In the genomic region with DNA sequence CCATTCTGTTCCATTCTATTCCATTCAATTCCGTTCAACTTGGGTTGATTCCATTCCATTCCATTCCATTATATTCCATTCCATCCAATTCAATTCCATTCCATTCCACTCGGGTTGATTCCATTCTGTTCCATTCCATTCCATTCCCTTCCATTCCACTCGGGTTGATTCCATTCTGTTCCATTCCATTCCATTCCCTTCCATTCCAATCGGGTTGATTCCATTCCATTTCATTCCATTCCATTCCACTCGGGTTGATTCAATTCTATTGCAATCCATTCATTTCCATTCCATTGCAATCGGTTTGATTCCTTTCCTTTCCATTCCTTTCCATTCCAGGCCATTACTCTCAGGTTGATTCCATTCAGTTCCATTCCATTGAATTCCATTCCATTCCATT, we compare ENCODE assay signal across 31 cellular contexts.
A peak's percentile ranks its signal among the peaks of the same experiment; 100 is the strongest.
DNase-seq lines count a peak whose midpoint lies in the region; ATAC-seq and TF ChIP-seq lines count a peak whose summit lies in the region.
"Had no signal": no experiment of that assay in that cellular context is flagged by ENCODE, and none has a peak within 500 bp of the region (broad histone marks: within the 10 kb centered on the region; RNA-seq: fewer than 3 reads in every experiment).

No MANE protein-coding gene starts in this region.

- no peak overlapping the region for H3K27ac ChIP-seq in psoas muscle
- H3K27ac ChIP-seq: gastrocnemius medialis, hepatocyte, neural progenitor cell, parathyroid adenoma, sigmoid colon, SJSA1, stomach, thyroid gland had no signal

- H3K27me3 ChIP-seq in psoas muscle (ENCODE audit: insufficient read depth in 3 of 3, low read length in 2 of 3): no peaks in the 10 kb centered on the region
- H3K27me3 ChIP-seq: BE2C, gastrocnemius medialis, hepatocyte, neural progenitor cell, sigmoid colon, SJSA1, stomach, thyroid gland had no signal

- no peak overlapping the region for H3K27ac Mint-ChIP-seq in immature natural killer cell
- H3K27ac Mint-ChIP-seq: activated naive CD8-positive, alpha-beta T cell treated with anti-CD3 and anti-CD28 coated beads, Interleukin-2, amount 50 U/mL, for 24 hours; activated T-cell treated with anti-CD3 and anti-CD28 coated beads, Interleukin-2, amount 50 U/mL, for 72 hours; CD8-positive, alpha-beta T cell; H9; neural progenitor cell; T-helper 1 cell treated with Interleukin-12 subunit alpha and Interleukin-12 subunit beta and Interleukin-4 antibody, amounts not matched to agents 30 μg/mL and 1 μg/mL, for 36 hours had no signal

- no peaks in the 10 kb centered on the region for H3K4me1 Mint-ChIP-seq in immature natural killer cell
- H3K4me1 Mint-ChIP-seq: activated naive CD8-positive, alpha-beta T cell treated with anti-CD3 and anti-CD28 coated beads, Interleukin-2, amount 50 U/mL, for 24 hours; H9; neural progenitor cell had no signal

- ATAC-seq in GM19324 (IDR thresholded peaks at IDR 0.05; ENCODE audit: low FRiP score, unreplicated experiment): peak; percentile 28
- ATAC-seq in HG02798 (IDR thresholded peaks at IDR 0.05; ENCODE audit: poor library complexity, unreplicated experiment): peak; percentile 22
- peak; percentile 30 for ATAC-seq in esophagus mucosa
- peak in 3 of 4 donors; percentile 29 to 36 (median 33) for ATAC-seq in psoas muscle
- ATAC-seq: activated CD4-positive, CD25-positive, alpha-beta regulatory T cell treated with anti-CD3 and anti-CD28 coated beads, Interleukin-2, amount 50 U/mL, for 24 hours; activated naive CD8-positive, alpha-beta T cell treated with anti-CD3 and anti-CD28 coated beads, Interleukin-2, amount 50 U/mL, for 24 hours; CD8-positive, alpha-beta T cell; K562 had no signal

- no peak for TF ChIP-seq CTCF in psoas muscle (IDR thresholded peaks at IDR 0.05)

- H3K4me1 ChIP-seq in psoas muscle: no peaks in the 10 kb centered on the region
- H3K4me1 ChIP-seq: BE2C, gastrocnemius medialis, neural progenitor cell, parathyroid adenoma, sigmoid colon, SJSA1, stomach, thyroid gland had no signal

- H3K4me3 Mint-ChIP-seq in immature natural killer cell: no peak overlapping the region
- H3K4me3 Mint-ChIP-seq: activated naive CD8-positive, alpha-beta T cell treated with anti-CD3 and anti-CD28 coated beads, Interleukin-2, amount 50 U/mL, for 24 hours; activated T-cell treated with anti-CD3 and anti-CD28 coated beads, Interleukin-2, amount 50 U/mL, for 72 hours; CD8-positive, alpha-beta T cell; neural progenitor cell; T-helper 1 cell treated with Interleukin-12 subunit alpha and Interleukin-12 subunit beta and Interleukin-4 antibody, amounts not matched to agents 30 μg/mL and 1 μg/mL, for 36 hours had no signal

- H3K9me3 Mint-ChIP-seq in immature natural killer cell: peaks cover 0 to 40% (median 0%) of the 10 kb centered on the region in 6 donors
- H3K9me3 Mint-ChIP-seq: activated naive CD8-positive, alpha-beta T cell treated with anti-CD3 and anti-CD28 coated beads, Interleukin-2, amount 50 U/mL, for 24 hours; H9; neural progenitor cell; T-helper 1 cell treated with Interleukin-12 subunit alpha and Interleukin-12 subunit beta and Interleukin-4 antibody, amounts not matched to agents 30 μg/mL and 1 μg/mL, for 36 hours had no signal

- peaks cover 4 to 14% (median 7%) of the 10 kb centered on the region in 3 donors for H3K27me3 Mint-ChIP-seq in immature natural killer cell (ENCODE audit: low read depth in 3 of 3)
- H3K27me3 Mint-ChIP-seq: activated naive CD8-positive, alpha-beta T cell treated with anti-CD3 and anti-CD28 coated beads, Interleukin-2, amount 50 U/mL, for 24 hours had no signal

- no peak for DNase-seq in psoas muscle
- no peak for DNase-seq in immature natural killer cell
- no peak for DNase-seq in NCI-H1694 (lab: John Stamatoyannopoulos, UW)
- no peak for DNase-seq in activated CD4-positive, CD25-positive, alpha-beta regulatory T cell (lab: John Stamatoyannopoulos, UW)
- DNase-seq: activated CD4-positive, alpha-beta T cell treated with anti-CD3 and anti-CD28 coated beads, Interleukin-2, amount 50 U/mL, for 48 hours; activated naive CD8-positive, alpha-beta T cell treated with anti-CD3 and anti-CD28 coated beads, Interleukin-2, amount 50 U/mL, for 24 hours; activated T-cell treated with anti-CD3 and anti-CD28 coated beads, Interleukin-2, amount 50 U/mL, for 72 hours; BE2C; CD8-positive, alpha-beta T cell; cerebellar nuclear complex; gastrocnemius medialis; H9; NCI-H1105; NCI-H1930; NCI-H2171 treated with DMSO at 0.1 percent for 48 hours; NCI-H510A treated with DMSO at 0.1 percent for 48 hours; sigmoid colon; stimulated activated CD4-positive, alpha-beta T cell treated with anti-CD3 and anti-CD28 coated beads, Interleukin-12 subunit alpha, Interleukin-12 subunit beta, amount 100 ng/mL, for 4 hours; stimulated activated CD4-positive, alpha-beta T cell treated with anti-CD3 and anti-CD28 coated beads, Interleukin-4, amount 100 ng/mL, for 1 hour; stomach; thyroid gland had no signal

- H3K36me3 ChIP-seq in psoas muscle (ENCODE audit: insufficient read depth in 1 of 2, low read depth in 1 of 2): no peaks in the 10 kb centered on the region
- H3K36me3 ChIP-seq: BE2C, gastrocnemius medialis, neural progenitor cell, sigmoid colon, SJSA1, stomach, thyroid gland had no signal

- intact Hi-C loops in psoas muscle (cut with DNase I): no loop called here

- peaks cover 21 to 28% (median 24%) of the 10 kb centered on the region in 3 donors for H3K36me3 Mint-ChIP-seq in immature natural killer cell

- WGBS in psoas muscle, 3 donors: 65 to 74% (median 66%) methylated on average over 6 of the region's 6 CpGs

- no peak overlapping the region for H3K4me3 ChIP-seq in psoas muscle
- H3K4me3 ChIP-seq: gastrocnemius medialis, hepatocyte, K562, neural progenitor cell, sigmoid colon, SJSA1, stomach, thyroid gland had no signal

- H3K9me3 ChIP-seq in psoas muscle: peaks cover 27% of the 10 kb centered on the region
- H3K9me3 ChIP-seq: BE2C, SJSA1 had no signal
